Comparison of ENCODE assay signal across 9 cellular contexts in the genomic region with DNA sequence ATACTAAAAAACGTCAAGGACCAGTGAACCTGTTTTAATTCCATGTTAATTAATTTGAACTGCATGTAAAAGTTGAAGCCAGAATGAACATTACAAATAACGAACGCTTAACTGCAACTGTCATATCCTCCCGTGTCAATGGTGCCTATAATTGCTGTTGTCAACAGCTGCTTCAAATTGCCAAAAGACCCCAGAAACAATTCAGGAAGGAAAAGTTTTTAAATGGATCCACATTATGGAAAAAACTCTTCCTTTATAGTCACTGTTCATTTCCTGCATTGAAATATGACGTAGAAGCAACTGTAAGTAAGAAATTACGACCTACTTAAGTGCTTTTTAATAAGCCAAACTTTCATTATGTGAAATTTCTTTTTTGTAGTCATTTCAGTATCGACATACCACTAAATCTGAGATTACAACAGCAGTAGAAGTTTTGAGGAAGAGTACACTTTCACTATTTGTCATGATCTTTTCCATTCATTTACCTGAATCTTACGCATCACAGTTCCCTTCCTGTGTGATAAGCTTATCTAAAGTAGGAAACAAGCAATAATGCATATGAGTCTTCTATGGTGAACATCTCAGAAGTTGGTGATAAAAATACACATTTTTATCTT. TPM values are rescaled to one million over a fixed set of nuclear protein-coding genes. Genes with fewer than 3 reads are reported as not detected.
DNase-seq lines count a peak whose midpoint lies in the region; ATAC-seq, FAIRE-seq and TF ChIP-seq lines count a peak whose summit lies in the region.
"Had no signal": no experiment of that assay in that cellular context is flagged by ENCODE, and none has a peak within 500 bp of the region (broad histone marks: within the 10 kb centered on the region; RNA-seq: fewer than 3 reads in every experiment).

No MANE protein-coding gene starts in this region.

- POLR2A ChIA-PET in WTC11 (lab: Charles Lee) = no interaction called here

- H3K36me3 Mint-ChIP-seq in WTC11 = no peaks in the 10 kb centered on the region

- H3K27ac ChIP-seq in OCI-LY3 (ENCODE audit: low read length) = peak overlapping the region; percentile 75

- FAIRE-seq in GM12892 (lab: Jason Lieb, UNC) = peak; percentile 92

- no peaks in the 10 kb centered on the region for H4K20me1 ChIP-seq in OCI-LY3 (ENCODE audit: insufficient read depth, low read length)

- DNase-seq in GM12892 (ENCODE audit: insufficient read length) = peak; percentile 11
- DNase-seq in NCI-H226 = no peak
- no peak for DNase-seq in WTC11 (ENCODE audit: low spot score)
- no peak for DNase-seq in left cardiac atrium
- DNase-seq: mucosa of descending colon had no signal

- peak overlapping the region; percentile 71 for H3K4me3 ChIP-seq in OCI-LY3 (ENCODE audit: low read length)
- H3K4me3 ChIP-seq: mucosa of descending colon had no signal

- peak overlapping the region; percentile 52; the same call in 1 of the 2 replicates for H3K9ac ChIP-seq in OCI-LY3 (ENCODE audit: low read length)

- intact Hi-C loops in left cardiac atrium (cut with DNase I) = no loop called here

- TF ChIP-seq CTCF in OCI-LY3 (IDR thresholded peaks at IDR 0.05; ENCODE audit: low read depth, low read length) (no peak), WTC11 (IDR thresholded peaks at IDR 0.05) (no peak)

- CTCF ChIA-PET in WTC11 (lab: Charles Lee) = no interaction called here

- H3K36me3 ChIP-seq in OCI-LY3 (replicated peaks; ENCODE audit: low read depth, low read length) = peaks cover 13% of the 10 kb centered on the region

- H3K79me2 ChIP-seq in OCI-LY3 (ENCODE audit: low read length) = peaks cover 42% of the 10 kb centered on the region

- no peak overlapping the region for H2AFZ ChIP-seq in OCI-LY3 (ENCODE audit: low read depth, low read length)

- TF ChIP-seq POLR2A in GM12892 (IDR thresholded peaks at IDR 0.05; ENCODE audit: low read depth, low read length) = no peak

- no peaks in the 10 kb centered on the region for H3K9me3 Mint-ChIP-seq in WTC11

- H3K4me3 Mint-ChIP-seq in WTC11 = no peak overlapping the region

- H3K4me1 Mint-ChIP-seq in WTC11 = no peaks in the 10 kb centered on the region

- peak; percentile 76 for ATAC-seq in GM19455 (IDR thresholded peaks at IDR 0.05; ENCODE audit: unreplicated experiment)
- ATAC-seq in HG03045 (IDR thresholded peaks at IDR 0.05; ENCODE audit: unreplicated experiment) = peak; percentile 79
- no peak for ATAC-seq in WTC11
- no peak for ATAC-seq in left cardiac atrium
- ATAC-seq in esophagus mucosa = no peak
- ATAC-seq: mucosa of descending colon had no signal

- H3K4me2 ChIP-seq in OCI-LY3 (ENCODE audit: low read length) = peak overlapping the region; percentile 86

- H3K4me1 ChIP-seq in OCI-LY3 (ENCODE audit: low read length) = peaks cover 49% of the 10 kb centered on the region

- H3K27me3 Mint-ChIP-seq in WTC11 (ENCODE audit: low read depth) = no peaks in the 10 kb centered on the region

- no peaks in the 10 kb centered on the region for H3K27me3 ChIP-seq in OCI-LY3 (ENCODE audit: low read depth, low read length)

- no peak overlapping the region for H3K27ac Mint-ChIP-seq in WTC11

- no peaks in the 10 kb centered on the region for H3K9me3 ChIP-seq in OCI-LY3 (ENCODE audit: insufficient read depth, low read length)
- H3K9me3 ChIP-seq: mucosa of descending colon had no signal

TF ChIP-seq in WTC11, 78 proteins besides CTCF, POLR2A, EP300 and RAD21 (continues in another document):
- TF ChIP-seq MXD4 (CRISPR knock-in tag; IDR thresholded peaks at IDR 0.05; ENCODE audit: borderline replicate concordance) = no peak
- TF ChIP-seq, protein P1, sequence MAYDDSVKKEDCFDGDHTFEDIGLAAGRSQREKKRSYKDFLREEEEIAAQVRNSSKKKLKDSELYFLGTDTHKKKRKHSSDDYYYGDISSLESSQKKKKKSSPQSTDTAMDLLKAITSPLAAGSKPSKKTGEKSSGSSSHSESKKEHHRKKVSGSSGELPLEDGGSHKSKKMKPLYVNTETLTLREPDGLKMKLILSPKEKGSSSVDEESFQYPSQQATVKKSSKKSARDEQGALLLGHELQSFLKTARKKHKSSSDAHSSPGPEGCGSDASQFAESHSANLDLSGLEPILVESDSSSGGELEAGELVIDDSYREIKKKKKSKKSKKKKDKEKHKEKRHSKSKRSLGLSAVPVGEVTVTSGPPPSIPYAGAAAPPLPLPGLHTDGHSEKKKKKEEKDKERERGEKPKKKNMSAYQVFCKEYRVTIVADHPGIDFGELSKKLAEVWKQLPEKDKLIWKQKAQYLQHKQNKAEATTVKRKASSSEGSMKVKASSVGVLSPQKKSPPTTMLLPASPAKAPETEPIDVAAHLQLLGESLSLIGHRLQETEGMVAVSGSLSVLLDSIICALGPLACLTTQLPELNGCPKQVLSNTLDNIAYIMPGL (CRISPR knock-in tag; IDR thresholded peaks at IDR 0.05) = no peak
- TF ChIP-seq NFATC4 (CRISPR knock-in tag; IDR thresholded peaks at IDR 0.05) = no peak
- TF ChIP-seq, protein P2, sequence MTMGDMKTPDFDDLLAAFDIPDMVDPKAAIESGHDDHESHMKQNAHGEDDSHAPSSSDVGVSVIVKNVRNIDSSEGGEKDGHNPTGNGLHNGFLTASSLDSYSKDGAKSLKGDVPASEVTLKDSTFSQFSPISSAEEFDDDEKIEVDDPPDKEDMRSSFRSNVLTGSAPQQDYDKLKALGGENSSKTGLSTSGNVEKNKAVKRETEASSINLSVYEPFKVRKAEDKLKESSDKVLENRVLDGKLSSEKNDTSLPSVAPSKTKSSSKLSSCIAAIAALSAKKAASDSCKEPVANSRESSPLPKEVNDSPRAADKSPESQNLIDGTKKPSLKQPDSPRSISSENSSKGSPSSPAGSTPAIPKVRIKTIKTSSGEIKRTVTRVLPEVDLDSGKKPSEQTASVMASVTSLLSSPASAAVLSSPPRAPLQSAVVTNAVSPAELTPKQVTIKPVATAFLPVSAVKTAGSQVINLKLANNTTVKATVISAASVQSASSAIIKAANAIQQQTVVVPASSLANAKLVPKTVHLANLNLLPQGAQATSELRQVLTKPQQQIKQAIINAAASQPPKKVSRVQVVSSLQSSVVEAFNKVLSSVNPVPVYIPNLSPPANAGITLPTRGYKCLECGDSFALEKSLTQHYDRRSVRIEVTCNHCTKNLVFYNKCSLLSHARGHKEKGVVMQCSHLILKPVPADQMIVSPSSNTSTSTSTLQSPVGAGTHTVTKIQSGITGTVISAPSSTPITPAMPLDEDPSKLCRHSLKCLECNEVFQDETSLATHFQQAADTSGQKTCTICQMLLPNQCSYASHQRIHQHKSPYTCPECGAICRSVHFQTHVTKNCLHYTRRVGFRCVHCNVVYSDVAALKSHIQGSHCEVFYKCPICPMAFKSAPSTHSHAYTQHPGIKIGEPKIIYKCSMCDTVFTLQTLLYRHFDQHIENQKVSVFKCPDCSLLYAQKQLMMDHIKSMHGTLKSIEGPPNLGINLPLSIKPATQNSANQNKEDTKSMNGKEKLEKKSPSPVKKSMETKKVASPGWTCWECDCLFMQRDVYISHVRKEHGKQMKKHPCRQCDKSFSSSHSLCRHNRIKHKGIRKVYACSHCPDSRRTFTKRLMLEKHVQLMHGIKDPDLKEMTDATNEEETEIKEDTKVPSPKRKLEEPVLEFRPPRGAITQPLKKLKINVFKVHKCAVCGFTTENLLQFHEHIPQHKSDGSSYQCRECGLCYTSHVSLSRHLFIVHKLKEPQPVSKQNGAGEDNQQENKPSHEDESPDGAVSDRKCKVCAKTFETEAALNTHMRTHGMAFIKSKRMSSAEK (CRISPR knock-in tag; IDR thresholded peaks at IDR 0.05; ENCODE audit: borderline replicate concordance) = no peak
- TF ChIP-seq, protein P3, sequence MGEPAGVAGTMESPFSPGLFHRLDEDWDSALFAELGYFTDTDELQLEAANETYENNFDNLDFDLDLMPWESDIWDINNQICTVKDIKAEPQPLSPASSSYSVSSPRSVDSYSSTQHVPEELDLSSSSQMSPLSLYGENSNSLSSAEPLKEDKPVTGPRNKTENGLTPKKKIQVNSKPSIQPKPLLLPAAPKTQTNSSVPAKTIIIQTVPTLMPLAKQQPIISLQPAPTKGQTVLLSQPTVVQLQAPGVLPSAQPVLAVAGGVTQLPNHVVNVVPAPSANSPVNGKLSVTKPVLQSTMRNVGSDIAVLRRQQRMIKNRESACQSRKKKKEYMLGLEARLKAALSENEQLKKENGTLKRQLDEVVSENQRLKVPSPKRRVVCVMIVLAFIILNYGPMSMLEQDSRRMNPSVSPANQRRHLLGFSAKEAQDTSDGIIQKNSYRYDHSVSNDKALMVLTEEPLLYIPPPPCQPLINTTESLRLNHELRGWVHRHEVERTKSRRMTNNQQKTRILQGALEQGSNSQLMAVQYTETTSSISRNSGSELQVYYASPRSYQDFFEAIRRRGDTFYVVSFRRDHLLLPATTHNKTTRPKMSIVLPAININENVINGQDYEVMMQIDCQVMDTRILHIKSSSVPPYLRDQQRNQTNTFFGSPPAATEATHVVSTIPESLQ (CRISPR knock-in tag; IDR thresholded peaks at IDR 0.05) = no peak
- TF ChIP-seq, protein P4, sequence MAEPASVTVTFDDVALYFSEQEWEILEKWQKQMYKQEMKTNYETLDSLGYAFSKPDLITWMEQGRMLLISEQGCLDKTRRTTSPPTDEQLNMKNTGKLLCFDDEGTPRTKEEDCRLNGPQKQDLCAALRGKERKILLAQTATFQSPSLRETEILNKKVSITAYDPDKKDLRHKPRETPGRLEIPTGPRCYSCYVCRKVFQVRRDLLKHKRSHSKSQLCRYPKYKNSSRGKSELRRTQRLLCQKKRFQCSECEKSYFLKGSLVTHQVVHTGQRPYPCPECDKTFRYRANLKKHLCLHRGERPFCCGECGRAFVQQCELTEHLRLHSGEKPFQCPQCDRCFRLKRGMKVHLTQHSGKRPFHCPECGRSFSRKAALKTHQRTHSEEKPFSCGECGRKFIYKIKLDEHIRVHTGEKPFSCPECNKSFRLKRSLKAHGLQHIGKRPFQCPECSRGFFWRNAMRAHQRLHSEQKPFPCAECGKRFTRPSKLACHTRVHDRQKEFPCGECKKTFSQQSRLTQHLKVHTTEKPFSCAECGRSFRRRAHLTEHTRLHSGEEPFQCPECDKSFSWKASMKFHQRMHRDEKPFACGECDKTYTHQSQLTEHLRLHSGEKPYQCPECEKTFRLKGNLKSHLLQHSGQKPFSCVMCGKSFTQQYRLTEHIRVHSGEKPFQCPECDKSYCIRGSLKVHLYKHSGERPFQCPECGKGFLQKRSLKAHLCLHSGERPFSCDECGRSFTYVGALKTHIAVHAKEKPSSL (CRISPR knock-in tag; conservative IDR thresholded peaks at IDR 0.05) = no peak
- TF ChIP-seq ESRRA (CRISPR knock-in tag; IDR thresholded peaks at IDR 0.05; ENCODE audit: borderline replicate concordance) = no peak

RNA-seq across cellular contexts. Expression of a gene that starts 37.8 kb away (rescaled TPM):
- polyA plus RNA-seq in GM12892 (2012; ENCODE audit: missing spikeins) = 207 TPM
- total RNA-seq in WTC11 (2021) (1.4 to 3.6 TPM (median 1.7 TPM) in 3 replicates), left cardiac atrium (10 to 100 TPM; 48.3 to 53.7 TPM), esophagus mucosa (4.5 TPM)

Comparison
In these comparisons a context has a peak if more than half of its experiments do, and no peak if none do; other contexts are left out.
1. ATAC-seq: peak in GM19455 (single experiment) and HG03045 (single experiment); none in WTC11 (single experiment), left cardiac atrium (0 of 2) and esophagus mucosa (single experiment).